In the genomic region with DNA sequence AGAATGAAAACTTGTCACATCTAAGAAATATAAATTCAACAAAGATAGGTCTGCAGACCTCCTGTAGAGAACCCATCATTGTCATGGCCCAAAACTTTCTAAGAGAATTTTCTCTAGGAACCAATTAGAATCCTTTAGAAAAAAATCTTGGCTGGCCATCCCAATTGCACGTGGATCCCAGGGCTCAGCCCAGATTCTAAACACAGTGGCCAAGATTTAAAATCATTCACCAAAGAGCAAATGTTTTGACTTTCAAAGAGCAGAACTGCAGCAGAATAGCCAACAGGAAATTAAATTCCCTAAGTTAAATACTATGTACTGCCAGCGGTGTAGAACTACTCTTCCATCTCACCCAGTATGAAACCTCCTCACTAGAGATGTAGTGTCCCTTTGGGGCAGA, we compare ENCODE assay signal across 13 cellular contexts. TPM values are rescaled to one million over a fixed set of nuclear protein-coding genes. Genes with fewer than 3 reads are reported as not detected.
A peak's percentile ranks its signal among the peaks of the same experiment; 100 is the strongest.
DNase-seq lines count a peak whose midpoint lies in the region; ATAC-seq and TF ChIP-seq lines count a peak whose summit lies in the region.
"Had no signal": no experiment of that assay in that cellular context is flagged by ENCODE, and none has a peak within 500 bp of the region (broad histone marks: within the 10 kb centered on the region; RNA-seq: fewer than 3 reads in every experiment).

No MANE protein-coding gene starts in this region.

- DNase-seq in activated naive CD4-positive, alpha-beta T cell treated with Interleukin-2 at 50 U/mL for 16 hours = no peak
- no peak for DNase-seq in WTC11 (ENCODE audit: low spot score)
- peak; percentile 19 for DNase-seq in fibroblast of the aortic adventitia (ENCODE audit: low read depth)
- DNase-seq in stimulated activated effector memory CD8-positive, alpha-beta T cell treated with anti-CD3 and anti-CD28 coated beads, Interleukin-12 subunit alpha, Interleukin-12 subunit beta, amount 100 ng/mL, for 72 hours (ENCODE audit: low spot score in 2 of 2) = no peak
- DNase-seq in stimulated activated CD4-positive, alpha-beta T cell treated with anti-CD3 and anti-CD28 coated beads, Interleukin-4, amount 100 ng/mL, for 4 hours = no peak
- DNase-seq in HPDE6-E6E7 (ENCODE audit: extremely low spot score) = no peak
- no peak for DNase-seq in KG1 (lab: John Stamatoyannopoulos, UW)
- DNase-seq: MG63; NCI-H2171; stimulated activated CD4-positive, alpha-beta T cell treated with anti-CD3 and anti-CD28 coated beads, Interleukin-4, amount 100 ng/mL, for 1 hour; stimulated activated naive CD8-positive, alpha-beta T cell treated with anti-CD3 and anti-CD28 coated beads, Interleukin-15, Interleukin-2, amounts not matched to agents 100 U/mL and 50 U/mL, for 24 hours; SW 1271 had no signal

- peak overlapping the region; percentile 23 for H3K4me3 Mint-ChIP-seq in activated naive CD4-positive, alpha-beta T cell treated with anti-CD3 and anti-CD28 coated beads, Interleukin-2, amount 50 U/mL, for 24 hours
- peak overlapping the region; percentile 92 for H3K4me3 Mint-ChIP-seq in WTC11
- H3K4me3 Mint-ChIP-seq in stimulated activated effector memory CD8-positive, alpha-beta T cell treated with anti-CD3 and anti-CD28 coated beads, Interleukin-12 subunit alpha, Interleukin-12 subunit beta, amount 100 ng/mL, for 72 hours = peak overlapping the region; percentile 82

- no peak overlapping the region for H3K4me3 ChIP-seq in fibroblast of the aortic adventitia (ENCODE audit: low read depth, low read length)

- no peaks in the 10 kb centered on the region for H3K9me3 Mint-ChIP-seq in activated naive CD4-positive, alpha-beta T cell treated with anti-CD3 and anti-CD28 coated beads, Interleukin-2, amount 50 U/mL, for 24 hours
- H3K9me3 Mint-ChIP-seq in WTC11 = no peaks in the 10 kb centered on the region
- H3K9me3 Mint-ChIP-seq in stimulated activated effector memory CD8-positive, alpha-beta T cell treated with anti-CD3 and anti-CD28 coated beads, Interleukin-12 subunit alpha, Interleukin-12 subunit beta, amount 100 ng/mL, for 72 hours = no peaks in the 10 kb centered on the region

- no peak for ATAC-seq in WTC11
- ATAC-seq in stimulated activated effector memory CD8-positive, alpha-beta T cell treated with anti-CD3 and anti-CD28 coated beads, Interleukin-12 subunit alpha, Interleukin-12 subunit beta, amount 100 ng/mL, for 72 hours = no peak
- ATAC-seq: stimulated activated naive CD8-positive, alpha-beta T cell treated with anti-CD3 and anti-CD28 coated beads, Interleukin-15, Interleukin-2, amounts not matched to agents 100 U/mL and 50 U/mL, for 24 hours had no signal

- CTCF ChIA-PET in WTC11 (lab: Charles Lee) = interaction anchor here (2.1 kb wide), 1 partner anchor 119 kb away, joined by 6 read pairs; no protein-coding TSS in a partner anchor

- POLR2A ChIA-PET in WTC11 (lab: Charles Lee) = no interaction called here

- H3K27ac Mint-ChIP-seq in activated naive CD4-positive, alpha-beta T cell treated with anti-CD3 and anti-CD28 coated beads, Interleukin-2, amount 50 U/mL, for 24 hours = no peak overlapping the region
- 0 out of 2 replicates have a peak overlapping the region, but pooled peaks have one; percentile 23 for H3K27ac Mint-ChIP-seq in WTC11
- H3K27ac Mint-ChIP-seq in stimulated activated effector memory CD8-positive, alpha-beta T cell treated with anti-CD3 and anti-CD28 coated beads, Interleukin-12 subunit alpha, Interleukin-12 subunit beta, amount 100 ng/mL, for 72 hours = no peak overlapping the region

- TF ChIP-seq CTCF in WTC11 (IDR thresholded peaks at IDR 0.05) (no peak), fibroblast of the aortic adventitia (IDR thresholded peaks at IDR 0.05; ENCODE audit: insufficient read depth, low read length) (no peak)

- H3K36me3 Mint-ChIP-seq in activated naive CD4-positive, alpha-beta T cell treated with anti-CD3 and anti-CD28 coated beads, Interleukin-2, amount 50 U/mL, for 24 hours = peaks cover 8% of the 10 kb centered on the region
- H3K36me3 Mint-ChIP-seq in WTC11 = peaks cover 3% of the 10 kb centered on the region; the same call in 1 of the 2 replicates
- H3K36me3 Mint-ChIP-seq in stimulated activated effector memory CD8-positive, alpha-beta T cell treated with anti-CD3 and anti-CD28 coated beads, Interleukin-12 subunit alpha, Interleukin-12 subunit beta, amount 100 ng/mL, for 72 hours = peaks cover 18% of the 10 kb centered on the region

- H3K27me3 Mint-ChIP-seq in activated naive CD4-positive, alpha-beta T cell treated with anti-CD3 and anti-CD28 coated beads, Interleukin-2, amount 50 U/mL, for 24 hours = no peaks in the 10 kb centered on the region
- no peaks in the 10 kb centered on the region for H3K27me3 Mint-ChIP-seq in WTC11 (ENCODE audit: low read depth)

- H3K4me1 Mint-ChIP-seq in activated naive CD4-positive, alpha-beta T cell treated with anti-CD3 and anti-CD28 coated beads, Interleukin-2, amount 50 U/mL, for 24 hours = peaks cover 33% of the 10 kb centered on the region
- H3K4me1 Mint-ChIP-seq in WTC11 = peaks cover 24% of the 10 kb centered on the region
- peaks cover 13% of the 10 kb centered on the region for H3K4me1 Mint-ChIP-seq in stimulated activated effector memory CD8-positive, alpha-beta T cell treated with anti-CD3 and anti-CD28 coated beads, Interleukin-12 subunit alpha, Interleukin-12 subunit beta, amount 100 ng/mL, for 72 hours

TF ChIP-seq in WTC11, 78 proteins besides CTCF, POLR2A, EP300 and RAD21:
- TF ChIP-seq USF1 (CRISPR knock-in tag; IDR thresholded peaks at IDR 0.05) (no peak), ZNF423 (CRISPR knock-in tag; IDR thresholded peaks at IDR 0.05) (no peak)

RNA-seq across cellular contexts. Expression of gene IPO5, which starts 21.3 kb away (rescaled TPM):
- total RNA-seq in WTC11 (2021) = 275 to 301 TPM (median 280 TPM) in 3 replicates
- 212 and 286 TPM in 2 replicates for total RNA-seq in fibroblast of the aortic adventitia (ENCODE audit: low replicate concordance)

Comparison
In these comparisons a context has a peak if more than half of its experiments do, and no peak if none do; other contexts are left out.
1. H3K4me3 Mint-ChIP-seq: peak in every context shown above with its lines; median percentile 92 in WTC11; 82 in stimulated activated effector memory CD8-positive, alpha-beta T cell treated with anti-CD3 and anti-CD28 coated beads, Interleukin-12 subunit alpha, Interleukin-12 subunit beta, amount 100 ng/mL, for 72 hours; 23 in activated naive CD4-positive, alpha-beta T cell treated with anti-CD3 and anti-CD28 coated beads, Interleukin-2, amount 50 U/mL, for 24 hours.